8 cellular contexts compared by ENCODE assay signal in genomic region chr11:102794382-102794781, GRCh38. TPM values are rescaled to one million over a fixed set of nuclear protein-coding genes. Genes with fewer than 3 reads are reported as not detected.
A peak's percentile ranks its signal among the peaks of the same experiment; 100 is the strongest.
DNase-seq lines count a peak whose midpoint lies in the region; ATAC-seq lines count a peak whose summit lies in the region.

No MANE protein-coding gene starts in this region.

- ATAC-seq in GM18520 (IDR thresholded peaks at IDR 0.05; ENCODE audit: unreplicated experiment) (peak; percentile 86), HG02885 (IDR thresholded peaks at IDR 0.05; ENCODE audit: poor library complexity, unreplicated experiment) (peak; percentile 91)

- DNase-seq in COLO668 (lab: John Stamatoyannopoulos, UW; ENCODE audit: unreplicated experiment) = peak; percentile 19
- peak; percentile 39 for DNase-seq in OCI-M1 (lab: John Stamatoyannopoulos, UW)
- peak; percentile 27 for DNase-seq in glomerular visceral epithelial cell (ENCODE audit: extremely low spot score)
- DNase-seq in SKM-1 (lab: John Stamatoyannopoulos, UW; ENCODE audit: unreplicated experiment) = no peak
- no peak for DNase-seq in cerebellum (ENCODE audit: low spot score)
- no peak for DNase-seq in DMS114 treated with DMSO at 0.1 percent for 48 hours (lab: John Stamatoyannopoulos, UW; ENCODE audit: unreplicated experiment)

RNA-seq across cellular contexts. Expression of gene MMP1, which starts 3.6 kb away (rescaled TPM):
- total RNA-seq in cerebellum = not detected

RNA-seq across cellular contexts. Expression of gene MMP10, which starts 14.0 kb away (rescaled TPM):
- not detected for total RNA-seq in cerebellum

RNA-seq across cellular contexts. Expression of gene MMP3, which starts 49.0 kb away (rescaled TPM):
- total RNA-seq in cerebellum = not detected

Comparison
In these comparisons a context has a peak if more than half of its experiments do, and no peak if none do; other contexts are left out.
1. DNase-seq: peak in COLO668 (single experiment), OCI-M1 (single experiment) and glomerular visceral epithelial cell (single experiment); none in SKM-1 (single experiment), cerebellum (single experiment) and DMS114 treated with DMSO at 0.1 percent for 48 hours (single experiment).